In genomic region chr10:119824299-119824698, GRCh38 we compare ENCODE assay signal across 20 cellular contexts.
"Had no signal": no experiment of that assay in that cellular context is flagged by ENCODE, and none has a peak within 500 bp of the region (broad histone marks: within the 10 kb centered on the region; RNA-seq: fewer than 3 reads in every experiment).

No MANE protein-coding gene starts in this region.

- H3K9me3 ChIP-seq: SK-N-SH had no signal

- H3K4me2 ChIP-seq: SK-N-SH had no signal

- H3K9ac ChIP-seq: SK-N-SH had no signal

- H3K27ac ChIP-seq: RWPE1 had no signal

- FAIRE-seq: RCC 7860 had no signal

- DNase-seq: KBM-7, NCI-H1092, NCI-H1105 treated with DMSO at 0.1 percent for 48 hours, NCI-H1417 treated with DMSO at 0.1 percent for 48 hours, NCI-H146, NCI-H1694 treated with DMSO at 0.1 percent for 48 hours, NCI-H1930, NCI-H2081, NCI-H2107, NCI-H2227 treated with DMSO at 0.1 percent for 48 hours, NCI-H446, NCI-H510A, NCI-H524 treated with DMSO at 0.1 percent for 48 hours, NCI-H69, NCI-H774, SHP77, SK-N-SH, SW 1271 had no signal
